In genomic region chr20:64166712-64167615, GRCh38 we compare ENCODE assay signal across 24 cellular contexts. TPM values are rescaled to one million over a fixed set of nuclear protein-coding genes. Genes with fewer than 3 reads are reported as not detected.
A peak's percentile ranks its signal among the peaks of the same experiment; 100 is the strongest.
DNase-seq lines count a peak whose midpoint lies in the region; ATAC-seq and TF ChIP-seq lines count a peak whose summit lies in the region.
"Had no signal": no experiment of that assay in that cellular context is flagged by ENCODE, and none has a peak within 500 bp of the region (broad histone marks: within the 10 kb centered on the region; RNA-seq: fewer than 3 reads in every experiment).

No MANE protein-coding gene starts in this region.

- H3K4me3 ChIP-seq in right cardiac atrium (ENCODE audit: low read length) = no peak overlapping the region
- no peak overlapping the region for H3K4me3 ChIP-seq in smooth muscle cell
- H3K4me3 ChIP-seq: esophagus muscularis mucosa, gastroesophageal sphincter had no signal

- no peaks in the 10 kb centered on the region for H3F3A ChIP-seq in smooth muscle cell (ENCODE audit: low read depth)

- H3K4me1 ChIP-seq in right cardiac atrium (ENCODE audit: control insufficient read depth, insufficient read depth, low read length) = no peaks in the 10 kb centered on the region
- H3K4me1 ChIP-seq in smooth muscle cell (ENCODE audit: low read depth) = peaks cover 17% of the 10 kb centered on the region
- H3K4me1 ChIP-seq: esophagus muscularis mucosa, gastroesophageal sphincter had no signal

- no peaks in the 10 kb centered on the region for H4K20me1 ChIP-seq in smooth muscle cell (ENCODE audit: low read depth)

- H3K36me3 ChIP-seq in smooth muscle cell (ENCODE audit: low read depth) = no peaks in the 10 kb centered on the region
- H3K36me3 ChIP-seq: esophagus muscularis mucosa, gastroesophageal sphincter had no signal

- WGBS in right cardiac atrium = 60% methylated on average over 18 of the region's 18 CpGs
- WGBS in smooth muscle cell (ENCODE audit: low lambda C conversion rate) = 74% methylated on average over 18 of the region's 18 CpGs

- DNase-seq in right cardiac atrium (peak in 2 of 3 donors; percentile 18 to 31), cardiac septum (ENCODE audit: low spot score) (no peak), amniotic epithelial cell (ENCODE audit: low read depth) (peak; percentile 9), iPS-NIHi11 (ENCODE audit: low spot score) (peak; percentile 75), smooth muscle cell (lab: John Stamatoyannopoulos, UW; ENCODE audit: unreplicated experiment) (no peak), OCI-M2 (lab: John Stamatoyannopoulos, UW; ENCODE audit: unreplicated experiment) (no peak)
- DNase-seq: ACHN; activated CD4-positive, alpha-beta T cell treated with anti-CD3 and anti-CD28 coated beads, Interleukin-2, amount 10 ng/mL, durations not matched to agents 7 days and 5 days; activated naive CD8-positive, alpha-beta T cell treated with anti-CD3 and anti-CD28 coated beads, Interleukin-2, amount 50 U/mL, for 24 hours; central memory CD4-positive, alpha-beta T cell; Kasumi-1; natural killer cell; NCI-H2029 treated with DMSO at 0.1 percent for 48 hours; NCI-H510A treated with DMSO at 0.1 percent for 48 hours; small intestine; stimulated activated CD4-positive, alpha-beta T cell treated with anti-CD3 and anti-CD28 coated beads, Interleukin-2, amount 100 ng/mL, for 48 hours; stimulated activated naive CD4-positive, alpha-beta T cell treated with Interleukin-2 at 50 U/mL for 16 hours had no signal

- no peak overlapping the region for H2AFZ ChIP-seq in smooth muscle cell (ENCODE audit: low read depth)

- intact Hi-C loops in right cardiac atrium (cut with DNase I) (no loop called here), cardiac septum (cut with DNase I) (no loop called here)

- no peak for ATAC-seq in right cardiac atrium
- no peak for ATAC-seq in HG02973 (IDR thresholded peaks at IDR 0.05; ENCODE audit: unreplicated experiment)
- ATAC-seq in GM21529 (IDR thresholded peaks at IDR 0.05; ENCODE audit: unreplicated experiment) = no peak
- ATAC-seq: activated naive CD8-positive, alpha-beta T cell treated with anti-CD3 and anti-CD28 coated beads, Interleukin-2, amount 50 U/mL, for 24 hours; gastroesophageal sphincter; natural killer cell had no signal

- TF ChIP-seq CTCF in smooth muscle cell (IDR thresholded peaks at IDR 0.05; ENCODE audit: borderline replicate concordance, insufficient read depth, poor library complexity, severe bottlenecking) = no peak

- H3K9me3 ChIP-seq in right cardiac atrium (ENCODE audit: control insufficient read depth, low read length) = no peaks in the 10 kb centered on the region
- no peaks in the 10 kb centered on the region for H3K9me3 ChIP-seq in smooth muscle cell (replicated peaks; ENCODE audit: low read depth)
- H3K9me3 ChIP-seq: esophagus muscularis mucosa, gastroesophageal sphincter had no signal

- peak overlapping the region; percentile 74 for H3K4me2 ChIP-seq in smooth muscle cell

- no peaks in the 10 kb centered on the region for H3K27me3 ChIP-seq in right cardiac atrium (ENCODE audit: control insufficient read depth, insufficient read depth)
- peaks cover 31% of the 10 kb centered on the region for H3K27me3 ChIP-seq in smooth muscle cell (ENCODE audit: low read depth)

- H3K9ac ChIP-seq in smooth muscle cell (ENCODE audit: low read depth) = no peak overlapping the region

- H3K79me2 ChIP-seq in smooth muscle cell (ENCODE audit: low read depth) = no peaks in the 10 kb centered on the region

- H3K27ac ChIP-seq in right cardiac atrium (ENCODE audit: low read length) (no peak overlapping the region), smooth muscle cell (ENCODE audit: low read depth) (peak overlapping the region; percentile 85)
- H3K27ac ChIP-seq: esophagus muscularis mucosa, gastroesophageal sphincter had no signal

RNA-seq across cellular contexts. Expression of gene MYT1, which starts 2.7 kb away (rescaled TPM):
- total RNA-seq in right cardiac atrium = 1 to 10 TPM in 3 of 4 donors, under 1 TPM in 1; 0.31 to 1.5 (median 1.3) TPM
- polyA plus RNA-seq in right cardiac atrium = 0.57 TPM
- not detected for total RNA-seq in cardiac septum
- 0.09 TPM in 2 replicates for total RNA-seq in smooth muscle cell
- 0.05 TPM in 1 of 2 replicates, not detected in the other for polyA plus RNA-seq in smooth muscle cell
- total RNA-seq: activated CD4-positive, alpha-beta T cell treated with anti-CD3 and anti-CD28 coated beads, Interleukin-2, amount 10 ng/mL, durations not matched to agents 7 days and 5 days; activated T-helper 2 cell treated with anti-CD3 and anti-CD28 coated beads, Interferon-gamma antibody, Interleukin-2, Interleukin-4, amounts not matched to agents 10 μg/mL and 5 μg/mL and 100 μg/mL, durations not matched to agents 14 hours and 24 hours and 36 hours; esophagus muscularis mucosa; natural killer cell; posterior vena cava had no signal
- polyA plus RNA-seq: CD14-positive monocyte had no signal

RNA-seq across cellular contexts. Expression of gene NPBWR2, which starts 59.6 kb away (rescaled TPM):
- total RNA-seq in right cardiac atrium = not detected
- polyA plus RNA-seq in right cardiac atrium = not detected
- total RNA-seq in cardiac septum = not detected
- not detected in 2 replicates for total RNA-seq in smooth muscle cell
- not detected in 2 replicates for polyA plus RNA-seq in smooth muscle cell
- total RNA-seq: activated CD4-positive, alpha-beta T cell treated with anti-CD3 and anti-CD28 coated beads, Interleukin-2, amount 10 ng/mL, durations not matched to agents 7 days and 5 days; activated T-helper 2 cell treated with anti-CD3 and anti-CD28 coated beads, Interferon-gamma antibody, Interleukin-2, Interleukin-4, amounts not matched to agents 10 μg/mL and 5 μg/mL and 100 μg/mL, durations not matched to agents 14 hours and 24 hours and 36 hours; esophagus muscularis mucosa; gastroesophageal sphincter; natural killer cell; posterior vena cava had no signal
- polyA plus RNA-seq: CD14-positive monocyte, small intestine had no signal

Comparison
In these comparisons a context has a peak if more than half of its experiments do, and no peak if none do; other contexts are left out.
1. DNase-seq: peak in right cardiac atrium (2 of 3), amniotic epithelial cell (single experiment) and iPS-NIHi11 (single experiment); none in cardiac septum (single experiment), smooth muscle cell (single experiment) and OCI-M2 (single experiment).